8 cellular contexts compared by ENCODE assay signal in genomic region chrX:57909595-57910286, GRCh38. TPM values are rescaled to one million over a fixed set of nuclear protein-coding genes. Genes with fewer than 3 reads are reported as not detected.
DNase-seq lines count a peak whose midpoint lies in the region; ATAC-seq and TF ChIP-seq lines count a peak whose summit lies in the region.
"Not testable (repeated sequence)": the region's sequence is repeated elsewhere in the genome, so short reads cannot be mapped to it uniquely, and the experiment has no call there.

No MANE protein-coding gene starts in this region.

- H3K27me3 ChIP-seq in DOHH2 (ENCODE audit: control insufficient read depth, low read length); NT2/D1 (ENCODE audit: insufficient read depth, insufficient read length); lung (ENCODE audit: control insufficient read depth, insufficient read depth): not testable (repeated sequence)

- not testable (repeated sequence) for DNase-seq in NT2/D1 (ENCODE audit: low read depth, low spot score); lung (ENCODE audit: low spot score)
- DNase-seq in epithelial cell of esophagus (ENCODE audit: low read depth), result peak; percentile 27
- peak; percentile 1 to 55 (median 29) for DNase-seq in stimulated activated naive CD4-positive, alpha-beta T cell (lab: John Stamatoyannopoulos, UW)

- WGBS in lung, 2 donors, result 9 to 31% methylated on average over 7 to 71 of the region's 72 CpGs

- not testable (repeated sequence) for H3K27ac ChIP-seq in DOHH2 (ENCODE audit: low read depth, low read length)
- peak overlapping the region; percentile 90 to 96 for H3K27ac ChIP-seq in lung (ENCODE audit: low read depth in 1 of 2, low read length in 1 of 2)

- H3K4me2 ChIP-seq in DOHH2 (ENCODE audit: low read length), result peak overlapping the region; percentile 40

- not testable (repeated sequence) for H3K9me3 Mint-ChIP-seq in activated T-helper 17 cell treated with anti-CD3 and anti-CD28 coated beads, Interleukin-2, amount 50 U/mL, for 72 hours

- not testable (repeated sequence) for H3K36me3 ChIP-seq in DOHH2 (ENCODE audit: control insufficient read depth, low read length); NT2/D1 (ENCODE audit: insufficient read depth, insufficient read length, low read length); lung (ENCODE audit: control insufficient read depth in 2 of 2, insufficient read depth in 2 of 2, low read length in 2 of 2)

- H3K27me3 Mint-ChIP-seq in activated T-helper 17 cell treated with anti-CD3 and anti-CD28 coated beads, Interleukin-2, amount 50 U/mL, for 72 hours, result not testable (repeated sequence)

- H3K4me3 ChIP-seq in DOHH2 (ENCODE audit: low read length) (peak overlapping the region; percentile 66), NT2/D1 (ENCODE audit: insufficient read length, low read depth) (peak overlapping the region; percentile 45), epithelial cell of esophagus (ENCODE audit: low read length) (peak overlapping the region; percentile 35), lung (peak overlapping the region; percentile 32)

- H3K4me1 Mint-ChIP-seq in activated T-helper 17 cell treated with anti-CD3 and anti-CD28 coated beads, Interleukin-2, amount 50 U/mL, for 72 hours, result peaks cover 13% of the 10 kb centered on the region

- peaks cover 17% of the 10 kb centered on the region for H3K4me1 ChIP-seq in DOHH2 (ENCODE audit: control insufficient read depth, low read length)
- not testable (repeated sequence) for H3K4me1 ChIP-seq in NT2/D1 (ENCODE audit: insufficient read depth, insufficient read length); lung (ENCODE audit: control insufficient read depth in 2 of 2, insufficient read depth in 2 of 2, low read length in 2 of 2)

- ATAC-seq in GM21423 (IDR thresholded peaks at IDR 0.05; ENCODE audit: unreplicated experiment) (peak; percentile 83), HG03175 (IDR thresholded peaks at IDR 0.05; ENCODE audit: unreplicated experiment) (peak; percentile 83), lung (ENCODE audit: insufficient read depth, low FRiP score) (peak; percentile 84)
- ATAC-seq in activated T-helper 17 cell treated with anti-CD3 and anti-CD28 coated beads, Interleukin-2, amount 50 U/mL, for 72 hours (replicated peaks), result peak; percentile 87

- H3F3A ChIP-seq in DOHH2 (ENCODE audit: control insufficient read depth, insufficient read depth), result not testable (repeated sequence)

- peaks cover 20% of the 10 kb centered on the region for H3K36me3 Mint-ChIP-seq in activated T-helper 17 cell treated with anti-CD3 and anti-CD28 coated beads, Interleukin-2, amount 50 U/mL, for 72 hours (ENCODE audit: low read depth)

- not testable (repeated sequence) for H3K79me2 ChIP-seq in DOHH2 (ENCODE audit: control insufficient read depth, low read length)

- H3K9me2 ChIP-seq in DOHH2 (replicated peaks; ENCODE audit: control insufficient read depth, low read length), result not testable (repeated sequence)

- TF ChIP-seq CTCF in DOHH2 (IDR thresholded peaks at IDR 0.05; ENCODE audit: low read depth, low read length, poor library complexity, severe bottlenecking); epithelial cell of esophagus (IDR thresholded peaks at IDR 0.05; ENCODE audit: insufficient read depth, low read depth, low read length, missing control alignments); lung (IDR thresholded peaks at IDR 0.05; ENCODE audit: control extremely low read depth, extremely low read depth): not testable (repeated sequence)

- peak overlapping the region; percentile 86 for H3K4me3 Mint-ChIP-seq in activated T-helper 17 cell treated with anti-CD3 and anti-CD28 coated beads, Interleukin-2, amount 50 U/mL, for 72 hours

- not testable (repeated sequence) for H4K20me1 ChIP-seq in DOHH2 (ENCODE audit: control insufficient read depth, insufficient read depth, low read depth, low read length)

- H3K9ac ChIP-seq in NT2/D1 (ENCODE audit: insufficient read length, low read depth), result peak overlapping the region; percentile 64

- H3K27ac Mint-ChIP-seq in activated T-helper 17 cell treated with anti-CD3 and anti-CD28 coated beads, Interleukin-2, amount 50 U/mL, for 72 hours, result not testable (repeated sequence)

- H3K9me3 ChIP-seq in DOHH2 (ENCODE audit: control insufficient read depth, insufficient read depth, low read length); NT2/D1 (ENCODE audit: insufficient read depth, low read length); lung (ENCODE audit: control insufficient read depth in 2 of 2, insufficient read depth in 1 of 2, low read length in 1 of 2): not testable (repeated sequence)

RNA-seq across cellular contexts. Expression of gene ZXDA, which starts 0.5 kb away (rescaled TPM):
- total RNA-seq in activated T-helper 17 cell treated with anti-CD3 and anti-CD28 coated beads, Interleukin-2, amount 50 U/mL, for 72 hours, result 1 to 10 TPM; 2.2 to 4.6 TPM
- total RNA-seq in lung, result 10 to 100 TPM in 1 of 2 donors, 1 to 10 TPM in 1; 5.7 to 10.2 TPM
- polyA plus RNA-seq in lung, result 1 to 10 TPM in 1 of 2 donors, under 1 TPM in 1; 0.47 to 1.2 TPM
